ENCODE assay signal across 22 cellular contexts in genomic region chr4:87134122-87134521, GRCh38.
"Had no signal": no experiment of that assay in that cellular context is flagged by ENCODE, and none has a peak within 500 bp of the region (broad histone marks: within the 10 kb centered on the region; RNA-seq: fewer than 3 reads in every experiment).

No MANE protein-coding gene starts in this region.

- H3K4me3 Mint-ChIP-seq: natural killer cell treated with Interleukin-12 subunit alpha and Interleukin-12 subunit beta and Interleukin-15 and Interleukin-18, amount 100 ng/mL, for 72 hours; neural progenitor cell; stimulated activated naive B cell treated with anti-CD40 and anti-IgM and Interleukin-4, amounts not matched to agents 10 μg/mL and 1 μg/mL and 100 μg/mL, for 72 hours; stimulated activated naive CD8-positive, alpha-beta T cell treated with anti-CD3 and anti-CD28 coated beads, Interleukin-15, amount 100 ng/mL, for 72 hours had no signal

- H3K27me3 ChIP-seq: dorsolateral prefrontal cortex, left lung, neural progenitor cell, pancreas, right lobe of liver, testis, transverse colon had no signal

- H2AFZ ChIP-seq: neural progenitor cell had no signal

- H3K9me3 ChIP-seq: left lung, pancreas, right lobe of liver, testis, transverse colon had no signal

- H3K4me2 ChIP-seq: neural progenitor cell had no signal

- H3K4me1 ChIP-seq: left lung, pancreas, right lobe of liver, testis, transverse colon had no signal

- H3K4me1 Mint-ChIP-seq: neural progenitor cell; stimulated activated naive B cell treated with anti-CD40 and anti-IgM and Interleukin-4, amounts not matched to agents 10 μg/mL and 1 μg/mL and 100 μg/mL, for 72 hours had no signal

- H3K4me3 ChIP-seq: dorsolateral prefrontal cortex, left lung, lung, neural progenitor cell, pancreas, right lobe of liver, testis, transverse colon had no signal

- H3K27ac ChIP-seq: left lung, neural progenitor cell, pancreas, right lobe of liver, testis, transverse colon had no signal

- FAIRE-seq: keratinocyte, pancreas had no signal

- H3K9ac ChIP-seq: neural progenitor cell had no signal

- ATAC-seq: left lung; pancreas; right lobe of liver; stimulated activated naive B cell treated with anti-CD40 and anti-IgM and Interleukin-4, amounts not matched to agents 10 μg/mL and 1 μg/mL and 100 μg/mL, for 72 hours; stimulated activated naive CD8-positive, alpha-beta T cell treated with anti-CD3 and anti-CD28 coated beads, Interleukin-15, amount 100 ng/mL, for 72 hours had no signal

- DNase-seq: cortex of kidney; dorsolateral prefrontal cortex; effector CD8-positive, alpha-beta T cell; foreskin melanocyte; head of caudate nucleus; hypothalamus; left lung; mesenchymal stem cell; midbrain; nucleus accumbens; pancreas; right lobe of liver; stimulated activated CD4-positive, alpha-beta T cell treated with anti-CD3 and anti-CD28 coated beads, Interleukin-4, amount 100 ng/mL, for 1 hour; stimulated activated naive B cell treated with anti-CD40 and anti-IgM and Interleukin-4, amounts not matched to agents 10 μg/mL and 1 μg/mL and 100 μg/mL, for 72 hours; stimulated activated naive CD8-positive, alpha-beta T cell treated with anti-CD3 and anti-CD28 coated beads, Interleukin-15, amount 100 ng/mL, for 72 hours; testis; transverse colon had no signal

- H3K27ac Mint-ChIP-seq: natural killer cell treated with Interleukin-12 subunit alpha and Interleukin-12 subunit beta and Interleukin-15 and Interleukin-18, amount 100 ng/mL, for 72 hours; neural progenitor cell; stimulated activated naive CD8-positive, alpha-beta T cell treated with anti-CD3 and anti-CD28 coated beads, Interleukin-15, amount 100 ng/mL, for 72 hours had no signal

- H3K9me3 Mint-ChIP-seq: natural killer cell treated with Interleukin-12 subunit alpha and Interleukin-12 subunit beta and Interleukin-15 and Interleukin-18, amount 100 ng/mL, for 72 hours; neural progenitor cell; stimulated activated naive B cell treated with anti-CD40 and anti-IgM and Interleukin-4, amounts not matched to agents 10 μg/mL and 1 μg/mL and 100 μg/mL, for 72 hours; stimulated activated naive CD8-positive, alpha-beta T cell treated with anti-CD3 and anti-CD28 coated beads, Interleukin-15, amount 100 ng/mL, for 72 hours had no signal

- H3K27me3 Mint-ChIP-seq: natural killer cell treated with Interleukin-12 subunit alpha and Interleukin-12 subunit beta and Interleukin-15 and Interleukin-18, amount 100 ng/mL, for 72 hours; progenitor cell of endocrine pancreas; stimulated activated naive B cell treated with anti-CD40 and anti-IgM and Interleukin-4, amounts not matched to agents 10 μg/mL and 1 μg/mL and 100 μg/mL, for 72 hours; stimulated activated naive CD8-positive, alpha-beta T cell treated with anti-CD3 and anti-CD28 coated beads, Interleukin-15, amount 100 ng/mL, for 72 hours had no signal
